Comparison of ENCODE assay signal across 16 cellular contexts in genomic region chr10:131702521-131703356, GRCh38.
"Had no signal": no experiment of that assay in that cellular context is flagged by ENCODE, and none has a peak within 500 bp of the region (broad histone marks: within the 10 kb centered on the region; RNA-seq: fewer than 3 reads in every experiment).

No MANE protein-coding gene starts in this region.

- H3K27me3 ChIP-seq: foreskin keratinocyte had no signal

- H3K36me3 Mint-ChIP-seq: activated naive CD8-positive, alpha-beta T cell treated with anti-CD3 and anti-CD28 coated beads, Interleukin-2, amount 10 ng/mL, durations not matched to agents 7 days and 5 days; mesothelial cell of epicardium had no signal

- H3K27ac Mint-ChIP-seq: activated B cell treated with CpG ODN at 0.5 μM for 24 hours; activated CD4-positive, alpha-beta T cell treated with anti-CD3 and anti-CD28 coated beads, Interleukin-2, amount 10 ng/mL, durations not matched to agents 24 days and 14 days; activated naive CD8-positive, alpha-beta T cell treated with anti-CD3 and anti-CD28 coated beads, Interleukin-2, amount 10 ng/mL, durations not matched to agents 7 days and 5 days; mesothelial cell of epicardium had no signal

- H3K27me3 Mint-ChIP-seq: activated CD4-positive, alpha-beta T cell treated with anti-CD3 and anti-CD28 coated beads, Interleukin-2, amount 10 ng/mL, durations not matched to agents 24 days and 14 days; activated naive CD8-positive, alpha-beta T cell treated with anti-CD3 and anti-CD28 coated beads, Interleukin-2, amount 10 ng/mL, durations not matched to agents 7 days and 5 days had no signal

- H3K27ac ChIP-seq: dorsolateral prefrontal cortex, foreskin keratinocyte, left ventricle myocardium inferior, SK-N-MC, suprapubic skin had no signal

- H3K4me3 ChIP-seq: dorsolateral prefrontal cortex, left ventricle myocardium inferior, SK-N-MC, suprapubic skin had no signal

- H3K36me3 ChIP-seq: left ventricle myocardium inferior, suprapubic skin had no signal

- ATAC-seq: foreskin keratinocyte; stimulated activated naive CD8-positive, alpha-beta T cell treated with anti-CD3 and anti-CD28 coated beads, Interleukin-15, Interleukin-2, amounts not matched to agents 100 U/mL and 50 U/mL, for 24 hours had no signal

- DNase-seq: activated B cell treated with CpG ODN at 0.5 μM for 24 hours; activated CD4-positive, alpha-beta T cell treated with anti-CD3 and anti-CD28 coated beads, Interleukin-2, amount 10 ng/mL, durations not matched to agents 24 days and 14 days; activated gamma-delta T cell treated with Interleukin-2 at 50 U/mL for 16 hours; activated naive CD8-positive, alpha-beta T cell treated with anti-CD3 and anti-CD28 coated beads, Interleukin-2, amount 10 ng/mL, durations not matched to agents 7 days and 5 days; activated T-cell treated with anti-CD3 and anti-CD28 coated beads, Interleukin-2, amount 50 U/mL, for 48 hours; anterior cingulate cortex; foreskin keratinocyte; left ventricle myocardium inferior; nucleus accumbens; stimulated activated CD4-positive, alpha-beta T cell treated with anti-CD3 and anti-CD28 coated beads, Interleukin-4, amount 100 ng/mL, for 1 hour; stimulated activated CD8-positive, alpha-beta memory T cell treated with anti-CD3 and anti-CD28 coated beads, Interleukin-4, amount 100 ng/mL, for 48 hours; stimulated activated naive CD8-positive, alpha-beta T cell treated with anti-CD3 and anti-CD28 coated beads, Interleukin-15, Interleukin-2, amounts not matched to agents 100 U/mL and 50 U/mL, for 24 hours had no signal

- H3K4me3 Mint-ChIP-seq: activated B cell treated with CpG ODN at 0.5 μM for 24 hours; activated CD4-positive, alpha-beta T cell treated with anti-CD3 and anti-CD28 coated beads, Interleukin-2, amount 10 ng/mL, durations not matched to agents 24 days and 14 days; activated naive CD8-positive, alpha-beta T cell treated with anti-CD3 and anti-CD28 coated beads, Interleukin-2, amount 10 ng/mL, durations not matched to agents 7 days and 5 days; mesothelial cell of epicardium had no signal

- H3K4me1 Mint-ChIP-seq: activated B cell treated with CpG ODN at 0.5 μM for 24 hours; activated CD4-positive, alpha-beta T cell treated with anti-CD3 and anti-CD28 coated beads, Interleukin-2, amount 10 ng/mL, durations not matched to agents 24 days and 14 days; activated naive CD8-positive, alpha-beta T cell treated with anti-CD3 and anti-CD28 coated beads, Interleukin-2, amount 10 ng/mL, durations not matched to agents 7 days and 5 days had no signal

- H3K4me1 ChIP-seq: foreskin keratinocyte, left ventricle myocardium inferior, suprapubic skin had no signal
